1 cellular context compared by ENCODE assay signal in the genomic region with DNA sequence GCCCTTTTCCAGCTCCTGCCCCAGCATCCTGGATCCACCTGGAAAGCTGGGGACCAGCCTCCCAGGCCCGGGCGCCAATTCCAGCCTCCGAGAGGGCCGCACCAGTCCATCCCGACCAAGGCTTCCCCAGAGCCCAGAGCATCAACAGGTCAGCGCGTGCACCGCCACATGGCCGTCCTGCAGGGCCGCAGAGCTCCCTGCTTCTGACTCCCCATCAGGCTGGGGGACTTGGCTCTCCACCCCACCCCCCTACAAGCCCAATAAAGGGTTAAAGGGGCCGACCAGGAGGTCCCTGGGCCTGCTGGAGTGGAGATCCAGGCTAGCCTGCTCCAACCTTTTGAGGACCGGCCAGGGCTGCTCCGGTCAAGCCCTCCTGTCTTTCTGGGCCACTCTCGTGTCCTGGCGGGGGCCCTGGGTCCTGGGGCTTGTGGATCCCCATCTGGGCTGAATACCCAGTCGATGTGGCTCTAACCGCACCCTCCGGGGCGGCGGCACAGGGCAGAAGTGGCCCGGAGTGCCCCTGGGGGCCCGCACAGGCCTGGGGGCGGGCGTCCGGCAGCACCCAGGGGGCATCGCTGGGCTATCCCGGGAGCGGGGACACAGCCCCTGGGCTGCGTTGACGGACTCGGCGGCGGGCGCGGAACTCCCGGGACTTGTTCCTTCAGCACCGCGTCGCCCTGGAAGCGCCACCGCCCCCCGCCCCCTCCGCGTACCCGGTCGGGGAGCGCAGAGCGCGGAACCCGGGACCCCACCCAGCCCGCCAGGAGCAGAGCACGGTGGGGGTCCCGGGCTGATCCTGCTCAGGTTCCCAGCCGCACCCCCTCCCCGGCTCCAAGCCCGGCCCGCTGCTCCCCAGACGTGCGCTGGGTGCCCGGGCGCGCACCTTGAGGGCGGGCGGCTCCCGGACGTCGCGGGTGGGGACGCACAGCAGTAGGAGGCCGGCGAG.
TF ChIP-seq lines count a peak whose summit lies in the region.

No MANE protein-coding gene starts in this region.

TF ChIP-seq in H1, 55 proteins besides CTCF, POLR2A, EP300 and RAD21:
- TF ChIP-seq TAF7 (optimal IDR thresholded peaks at IDR 0.05; ENCODE audit: borderline replicate concordance, low read depth, low read length) (no peak), KDM1A (IDR thresholded peaks at IDR 0.05; ENCODE audit: borderline replicate concordance, low read length) (no peak), GABPA (IDR thresholded peaks at IDR 0.05; ENCODE audit: borderline replicate concordance, insufficient read depth, low read length) (no peak), SP4 (IDR thresholded peaks at IDR 0.05; ENCODE audit: low read length) (no peak), EZH2 (IDR thresholded peaks at IDR 0.05; ENCODE audit: low read depth, low read length, severe bottlenecking) (peak; percentile 73), EGR1 (IDR thresholded peaks at IDR 0.05; ENCODE audit: borderline replicate concordance, low read depth, low read length) (no peak), TEAD4 (IDR thresholded peaks at IDR 0.05; ENCODE audit: low read depth, low read length) (no peak)
- TF ChIP-seq, protein P1, sequence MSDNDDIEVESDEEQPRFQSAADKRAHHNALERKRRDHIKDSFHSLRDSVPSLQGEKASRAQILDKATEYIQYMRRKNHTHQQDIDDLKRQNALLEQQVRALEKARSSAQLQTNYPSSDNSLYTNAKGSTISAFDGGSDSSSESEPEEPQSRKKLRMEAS (IDR thresholded peaks at IDR 0.05): peak; percentile 73; the same call in 1 of the 2 replicates
- TF ChIP-seq, protein P2, sequence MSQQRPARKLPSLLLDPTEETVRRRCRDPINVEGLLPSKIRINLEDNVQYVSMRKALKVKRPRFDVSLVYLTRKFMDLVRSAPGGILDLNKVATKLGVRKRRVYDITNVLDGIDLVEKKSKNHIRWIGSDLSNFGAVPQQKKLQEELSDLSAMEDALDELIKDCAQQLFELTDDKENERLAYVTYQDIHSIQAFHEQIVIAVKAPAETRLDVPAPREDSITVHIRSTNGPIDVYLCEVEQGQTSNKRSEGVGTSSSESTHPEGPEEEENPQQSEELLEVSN (IDR thresholded peaks at IDR 0.05): peak; percentile 44; the same call in 1 of the 2 replicates
